14 cellular contexts compared by ENCODE assay signal in the genomic region with DNA sequence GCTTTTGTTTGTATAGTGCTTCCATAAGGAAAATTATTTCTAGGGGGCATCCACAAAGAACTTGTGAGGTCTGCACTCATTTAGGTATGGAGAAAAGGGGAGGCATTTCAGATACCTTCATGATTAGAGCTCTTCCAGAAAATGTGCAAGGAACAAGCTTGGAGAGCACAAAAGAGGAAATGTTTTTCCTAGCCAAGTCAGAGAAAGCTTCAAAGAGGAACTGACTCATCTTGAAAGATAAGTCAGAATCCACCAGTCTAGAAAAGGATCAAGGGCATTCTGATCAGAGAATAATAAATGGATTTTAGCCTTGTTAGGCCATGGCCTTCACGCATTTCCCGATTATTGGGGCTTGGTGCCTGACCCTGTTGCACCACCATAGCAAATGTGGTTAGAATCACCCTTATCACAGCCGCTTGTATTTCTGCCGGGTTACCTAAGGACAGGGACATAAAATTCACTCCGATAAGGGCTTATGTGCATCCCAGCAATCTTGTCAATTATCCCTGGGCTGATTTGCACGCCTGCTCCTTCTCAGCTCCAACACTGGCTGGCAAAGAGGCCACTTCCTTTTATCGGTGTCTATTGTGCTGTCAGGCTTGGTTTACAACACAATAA.
A peak's percentile ranks its signal among the peaks of the same experiment; 100 is the strongest.
DNase-seq lines count a peak whose midpoint lies in the region; ATAC-seq, FAIRE-seq and TF ChIP-seq lines count a peak whose summit lies in the region.
"Had no signal": no experiment of that assay in that cellular context is flagged by ENCODE, and none has a peak within 500 bp of the region (broad histone marks: within the 10 kb centered on the region; RNA-seq: fewer than 3 reads in every experiment).

No MANE protein-coding gene starts in this region.

- ATAC-seq in mucosa of descending colon, result peak; percentile 53
- no peak for ATAC-seq in GM21576 (IDR thresholded peaks at IDR 0.05; ENCODE audit: unreplicated experiment)
- no peak for ATAC-seq in activated CD8-positive, alpha-beta T cell treated with anti-CD3 and anti-CD28 coated beads for 36 hours
- ATAC-seq: body of pancreas, Right ventricle myocardium inferior had no signal

- H3K4me1 Mint-ChIP-seq in astrocyte (ENCODE audit: low read depth, unreplicated experiment), result peaks cover 13% of the 10 kb centered on the region
- no peaks in the 10 kb centered on the region for H3K4me1 Mint-ChIP-seq in activated CD8-positive, alpha-beta T cell treated with anti-CD3 and anti-CD28 coated beads for 36 hours (ENCODE audit: low read depth)
- H3K4me1 Mint-ChIP-seq: CD4-positive, alpha-beta memory T cell had no signal

- peak overlapping the region; percentile 41 for H2AFZ ChIP-seq in astrocyte (ENCODE audit: low read depth, low read length)

- no peak overlapping the region for H3K9ac ChIP-seq in astrocyte (ENCODE audit: low read length)

- TF ChIP-seq CTCF in HEK293 (tag by site-specific recombination; IDR thresholded peaks at IDR 0.05) (no peak), astrocyte (IDR thresholded peaks at IDR 0.05; ENCODE audit: insufficient read depth, low read depth, low read length) (no peak), mucosa of descending colon (IDR thresholded peaks at IDR 0.05) (no peak)
- no peak for TF ChIP-seq CTCF in activated CD8-positive, alpha-beta T cell treated with anti-CD3 and anti-CD28 coated beads for 36 hours (IDR thresholded peaks at IDR 0.05)

- no peaks in the 10 kb centered on the region for H3K27me3 Mint-ChIP-seq in astrocyte (ENCODE audit: low read depth, unreplicated experiment)
- H3K27me3 Mint-ChIP-seq in activated CD8-positive, alpha-beta T cell treated with anti-CD3 and anti-CD28 coated beads for 36 hours, result peaks cover 1% of the 10 kb centered on the region
- H3K27me3 Mint-ChIP-seq: CD4-positive, alpha-beta memory T cell had no signal

- no peak for FAIRE-seq in astrocyte (lab: Jason Lieb, UNC)

- H3K36me3 Mint-ChIP-seq in astrocyte (ENCODE audit: low read depth, unreplicated experiment), result no peaks in the 10 kb centered on the region
- no peaks in the 10 kb centered on the region for H3K36me3 Mint-ChIP-seq in activated CD8-positive, alpha-beta T cell treated with anti-CD3 and anti-CD28 coated beads for 36 hours (ENCODE audit: low read depth)
- H3K36me3 Mint-ChIP-seq: CD4-positive, alpha-beta memory T cell had no signal

- H3K4me3 Mint-ChIP-seq in astrocyte (ENCODE audit: unreplicated experiment), result no peak overlapping the region
- H3K4me3 Mint-ChIP-seq in activated CD8-positive, alpha-beta T cell treated with anti-CD3 and anti-CD28 coated beads for 36 hours, result no peak overlapping the region
- H3K4me3 Mint-ChIP-seq: CD4-positive, alpha-beta memory T cell had no signal

- peaks cover 2% of the 10 kb centered on the region for H3K9me3 Mint-ChIP-seq in astrocyte (ENCODE audit: unreplicated experiment)
- H3K9me3 Mint-ChIP-seq in activated CD8-positive, alpha-beta T cell treated with anti-CD3 and anti-CD28 coated beads for 36 hours, result no peaks in the 10 kb centered on the region

- CTCF ChIA-PET in HEK293 (lab: Yijun Ruan, JAX), result no interaction called here
- CTCF ChIA-PET in activated CD8-positive, alpha-beta T cell treated with anti-CD3 and anti-CD28 coated beads for 36 hours (lab: Charles Lee), result no interaction called here

- POLR2A ChIA-PET in HEK293 (lab: Yijun Ruan, JAX), result no interaction called here
- POLR2A ChIA-PET in activated CD8-positive, alpha-beta T cell treated with anti-CD3 and anti-CD28 coated beads for 36 hours (lab: Charles Lee), result no interaction called here

- H3K4me1 ChIP-seq in HEK293 (ENCODE audit: control insufficient read depth, insufficient read depth, low read length) (no peaks in the 10 kb centered on the region; the same call in 1 of the 2 replicates), astrocyte (ENCODE audit: insufficient read depth, low read length) (peaks cover 13% of the 10 kb centered on the region), mucosa of descending colon (ENCODE audit: low read depth) (no peaks in the 10 kb centered on the region)
- H3K4me1 ChIP-seq: body of pancreas, sigmoid colon had no signal

- no peaks in the 10 kb centered on the region for H3K27me3 ChIP-seq in astrocyte (ENCODE audit: insufficient read depth, low read length)
- H3K27me3 ChIP-seq: body of pancreas, sigmoid colon had no signal

- H4K20me1 ChIP-seq in astrocyte (ENCODE audit: insufficient read depth, low read length), result no peaks in the 10 kb centered on the region

- H3K27ac Mint-ChIP-seq in astrocyte (ENCODE audit: unreplicated experiment), result no peak overlapping the region
- H3K27ac Mint-ChIP-seq in activated CD8-positive, alpha-beta T cell treated with anti-CD3 and anti-CD28 coated beads for 36 hours, result no peak overlapping the region
- H3K27ac Mint-ChIP-seq: CD4-positive, alpha-beta memory T cell had no signal

- H3K36me3 ChIP-seq in HEK293 (ENCODE audit: control insufficient read depth in 2 of 2, insufficient read depth in 1 of 2, low read length in 2 of 2) (no peaks in the 10 kb centered on the region), astrocyte (ENCODE audit: insufficient read depth, low read length) (no peaks in the 10 kb centered on the region), mucosa of descending colon (ENCODE audit: low read depth) (no peaks in the 10 kb centered on the region)
- H3K36me3 ChIP-seq: sigmoid colon had no signal

- peak overlapping the region; percentile 48 for H3K4me2 ChIP-seq in astrocyte (ENCODE audit: low read length)

- intact Hi-C loops in mucosa of descending colon (cut with DNase I, micrococcal nuclease), result no loop called here
- intact Hi-C loops in activated CD8-positive, alpha-beta T cell treated with anti-CD3 and anti-CD28 coated beads for 36 hours (cut with micrococcal nuclease), result no loop called here

- no peak overlapping the region for H3K4me3 ChIP-seq in HEK293 (ENCODE audit: low read depth, low read length)
- no peak overlapping the region for H3K4me3 ChIP-seq in astrocyte (ENCODE audit: insufficient read depth, low read depth, low read length)
- no peak overlapping the region for H3K4me3 ChIP-seq in mucosa of descending colon
- H3K4me3 ChIP-seq: body of pancreas, sigmoid colon had no signal

- peak; percentile 42 for DNase-seq in NCI-H2029 (lab: John Stamatoyannopoulos, UW)
- DNase-seq in astrocyte (ENCODE audit: low read depth), result peak; percentile 26
- DNase-seq in mucosa of descending colon, result peak in 1 of 3 donors; percentile 41
- no peak for DNase-seq in T1000 (lab: John Stamatoyannopoulos, UW)
- no peak for DNase-seq in activated CD8-positive, alpha-beta T cell treated with anti-CD3 and anti-CD28 coated beads for 36 hours
- DNase-seq in HCEC 1CT, result no peak
- DNase-seq: body of pancreas; CD4-positive, alpha-beta memory T cell; NCI-H2081 treated with DMSO at 0.1 percent for 48 hours; sigmoid colon; substantia nigra had no signal

- H3K9me3 ChIP-seq in HEK293 (ENCODE audit: control insufficient read depth, insufficient read depth, low read depth, low read length) (no peaks in the 10 kb centered on the region), astrocyte (ENCODE audit: insufficient read depth, low read depth, low read length) (no peaks in the 10 kb centered on the region), mucosa of descending colon (no peaks in the 10 kb centered on the region)
- H3K9me3 ChIP-seq: body of pancreas, sigmoid colon had no signal

- H3K27ac ChIP-seq in HEK293 (ENCODE audit: extremely low read depth, low read depth, low read length), result no peak overlapping the region; the same call in 1 of the 2 replicates
- H3K27ac ChIP-seq in astrocyte (ENCODE audit: low read depth, low read length), result no peak overlapping the region
- H3K27ac ChIP-seq: body of pancreas, sigmoid colon had no signal

- H3K79me2 ChIP-seq in astrocyte (ENCODE audit: insufficient read depth, low read length), result no peaks in the 10 kb centered on the region

TF ChIP-seq in HEK293, 187 proteins besides CTCF, POLR2A, EP300 and RAD21:
- TF ChIP-seq TRIM28 (IDR thresholded peaks at IDR 0.05; ENCODE audit: borderline replicate concordance, low read length) (0 out of 2 replicates have a peak, but pooled peaks have one; percentile 22), ZNF548 (tag by site-specific recombination; IDR thresholded peaks at IDR 0.05) (no peak)

Comparison
In these comparisons a context has a peak if more than half of its experiments do, and no peak if none do; other contexts are left out.
1. DNase-seq: peak in NCI-H2029 (single experiment) and astrocyte (single experiment); none in T1000 (single experiment), activated CD8-positive, alpha-beta T cell treated with anti-CD3 and anti-CD28 coated beads for 36 hours (single experiment) and HCEC 1CT (single experiment).